In the genomic region with DNA sequence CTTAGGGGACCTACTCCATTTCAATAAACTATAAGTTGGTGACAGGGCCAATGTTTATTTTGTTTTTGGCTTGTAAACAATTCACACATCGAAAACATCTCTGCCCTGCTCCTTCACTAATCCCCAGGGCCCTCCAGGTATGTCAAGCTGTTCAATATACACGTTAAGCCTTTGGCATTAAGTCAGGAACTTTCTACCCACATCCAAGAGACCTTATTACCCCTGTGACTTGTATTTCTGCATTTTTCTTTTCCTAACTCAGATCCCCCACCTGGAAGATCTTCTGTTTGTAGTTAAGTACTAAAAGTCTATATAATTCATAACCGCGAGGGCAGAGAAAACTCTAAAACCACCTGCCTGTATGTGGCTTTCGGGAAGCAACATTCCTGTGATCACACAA, we compare ENCODE assay signal across 6 cellular contexts.
"Had no signal": no experiment of that assay in that cellular context is flagged by ENCODE, and none has a peak within 500 bp of the region (broad histone marks: within the 10 kb centered on the region; RNA-seq: fewer than 3 reads in every experiment).

No MANE protein-coding gene starts in this region.

- H3K27ac ChIP-seq: GM23248 had no signal

- H3K9ac ChIP-seq: GM23248 had no signal

- H3K9me3 Mint-ChIP-seq: H9 had no signal

- H3K4me3 ChIP-seq: GM23248, K562 had no signal

- H3K4me3 Mint-ChIP-seq: H9 had no signal

- ATAC-seq: K562 had no signal

- H2AFZ ChIP-seq: GM23248 had no signal

- DNase-seq: GM23248, H9, HCEC 1CT, IMR-90, KG1 had no signal

- H3K27ac Mint-ChIP-seq: H9 had no signal
